ENCODE assay signal across 7 cellular contexts in the genomic region with DNA sequence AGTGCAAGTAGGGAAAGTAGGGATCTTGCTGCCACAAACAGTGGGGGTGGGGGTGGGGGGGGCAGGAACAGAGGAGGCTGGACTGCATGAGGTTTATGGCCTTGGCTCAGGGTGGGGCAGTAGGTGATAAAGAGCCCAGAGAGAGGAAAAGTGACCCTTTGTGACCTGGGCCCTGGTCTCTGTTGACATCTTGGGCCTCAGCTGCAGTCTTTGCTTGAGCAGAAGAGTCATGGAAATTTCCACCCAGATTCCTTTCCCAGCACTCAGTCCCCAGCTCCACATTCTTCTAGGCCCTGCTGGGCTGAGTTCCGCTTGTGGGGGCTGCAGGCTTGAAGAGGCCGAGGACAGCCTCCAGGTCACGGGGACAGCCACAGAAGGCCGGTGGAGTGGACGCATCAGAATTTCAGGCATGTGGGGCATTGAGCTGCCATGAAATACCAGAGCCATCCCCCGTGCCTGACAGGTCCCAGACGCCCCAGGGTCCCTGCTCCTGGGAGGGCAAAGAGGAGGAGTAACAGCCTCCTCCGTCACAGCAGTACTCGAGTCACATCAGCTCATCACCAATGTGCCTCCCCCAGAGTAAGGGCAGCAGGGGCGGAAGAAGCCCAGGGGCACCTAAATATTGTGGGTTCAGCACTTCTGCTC. TPM values are rescaled to one million over a fixed set of nuclear protein-coding genes. Genes with fewer than 3 reads are reported as not detected.
DNase-seq lines count a peak whose midpoint lies in the region; TF ChIP-seq lines count a peak whose summit lies in the region.

No MANE protein-coding gene starts in this region.

- H3K4me3 Mint-ChIP-seq in type B pancreatic cell, result peak overlapping the region; percentile 78

- no peaks in the 10 kb centered on the region for H3K27me3 ChIP-seq in duodenal mucosa (ENCODE audit: control insufficient read depth in 1 of 2, insufficient read depth in 2 of 2, low read length in 2 of 2)

- H3K9me3 ChIP-seq in duodenal mucosa (ENCODE audit: control insufficient read depth in 1 of 2, low read length in 2 of 2), result no peaks in the 10 kb centered on the region
- H3K9me3 ChIP-seq in mesodermal cell (ENCODE audit: control insufficient read depth, low read length), result no peaks in the 10 kb centered on the region

- H3K36me3 ChIP-seq in duodenal mucosa (ENCODE audit: control insufficient read depth in 1 of 2, insufficient read depth in 2 of 2, low read length in 2 of 2), result no peaks in the 10 kb centered on the region
- H3K36me3 ChIP-seq in mesodermal cell (ENCODE audit: control insufficient read depth, insufficient read depth, low read length), result no peaks in the 10 kb centered on the region

- DNase-seq in M059J (ENCODE audit: low read depth) (peak; percentile 97), type B pancreatic cell (ENCODE audit: extremely low spot score, unreplicated experiment) (no peak), iPS-NIHi11 (ENCODE audit: low spot score) (no peak), GM19240 (ENCODE audit: insufficient read length, low spot score) (no peak), Kasumi-1 (lab: John Stamatoyannopoulos, UW) (no peak)

- H3K4me1 Mint-ChIP-seq in type B pancreatic cell (ENCODE audit: unreplicated experiment), result peaks cover 66% of the 10 kb centered on the region

- H3K4me3 ChIP-seq in duodenal mucosa (ENCODE audit: low read depth in 1 of 2, low read length in 2 of 2) (no peak overlapping the region), mesodermal cell (ENCODE audit: extremely low read depth, insufficient read depth, low read length, poor library complexity, severe bottlenecking) (peak overlapping the region; percentile 25)

- H3K27ac Mint-ChIP-seq in type B pancreatic cell, result peak overlapping the region; percentile 94

- H3K27ac ChIP-seq in duodenal mucosa (ENCODE audit: low read depth, low read length) (peak overlapping the region; percentile 85), mesodermal cell (ENCODE audit: low read depth, low read length, severe bottlenecking) (peak overlapping the region; percentile 98)

- peak overlapping the region; percentile 16 to 69 for H3K9ac ChIP-seq in duodenal mucosa (ENCODE audit: low read depth in 1 of 2, low read length in 2 of 2)

- H3K9me3 Mint-ChIP-seq in type B pancreatic cell, result no peaks in the 10 kb centered on the region

- 11 to 14% methylated on average over 7 to 9 of the region's 10 CpGs for WGBS in mesodermal cell (ENCODE audit: insufficient coverage in 2 of 2), 2 experiments

- no peaks in the 10 kb centered on the region for H3K27me3 Mint-ChIP-seq in type B pancreatic cell

- H3K4me1 ChIP-seq in duodenal mucosa (ENCODE audit: control insufficient read depth in 1 of 2, insufficient read depth in 2 of 2, low read length in 2 of 2) (peaks cover 65% of the 10 kb centered on the region in 2 donors), mesodermal cell (ENCODE audit: control insufficient read depth, insufficient read depth, low read length, poor library complexity, severe bottlenecking) (peaks cover 79% of the 10 kb centered on the region)

- no peaks in the 10 kb centered on the region for H3K36me3 Mint-ChIP-seq in type B pancreatic cell

- no peak for TF ChIP-seq CTCF in type B pancreatic cell (conservative IDR thresholded peaks at IDR 0.05)

RNA-seq across cellular contexts. Expression of a gene that starts 9.7 kb away (rescaled TPM):
- total RNA-seq in M059J (2014; rRNA removed; shearing (Covaris generic)), result 370 and 608 TPM in 2 replicates
- 1,431 TPM for polyA plus RNA-seq in mesodermal cell (2013, experiment 1 of 2)
- 2,018 TPM for polyA plus RNA-seq in mesodermal cell (2013, experiment 2 of 2)
- 4,133 and 6,276 TPM in 2 replicates for total RNA-seq in type B pancreatic cell (ENCODE audit: low replicate concordance)

RNA-seq across cellular contexts. Expression of a gene that starts 35.7 kb away (rescaled TPM):
- 59.7 and 96.5 TPM in 2 replicates for total RNA-seq in M059J (2014; rRNA removed; shearing (Covaris generic))
- 102 TPM for polyA plus RNA-seq in mesodermal cell (2013, experiment 1 of 2)
- 89.8 TPM for polyA plus RNA-seq in mesodermal cell (2013, experiment 2 of 2)
- total RNA-seq in type B pancreatic cell (ENCODE audit: low replicate concordance), result 79.4 and 80.4 TPM in 2 replicates
